Comparison of ENCODE assay signal across 17 cellular contexts in genomic region chr2:101722878-101723277, GRCh38. TPM values are rescaled to one million over a fixed set of nuclear protein-coding genes. Genes with fewer than 3 reads are reported as not detected.
DNase-seq lines count a peak whose midpoint lies in the region; ATAC-seq and TF ChIP-seq lines count a peak whose summit lies in the region.
"Had no signal": no experiment of that assay in that cellular context is flagged by ENCODE, and none has a peak within 500 bp of the region (broad histone marks: within the 10 kb centered on the region; RNA-seq: fewer than 3 reads in every experiment).

No MANE protein-coding gene starts in this region.

- peaks cover 98% of the 10 kb centered on the region for H3K4me1 Mint-ChIP-seq in activated naive CD4-positive, alpha-beta T cell treated with anti-CD3 and anti-CD28 coated beads for 36 hours (ENCODE audit: low read depth)
- peaks cover 66% of the 10 kb centered on the region for H3K4me1 Mint-ChIP-seq in endothelial cell (ENCODE audit: unreplicated experiment)

- peaks cover 27 to 32% of the 10 kb centered on the region in 2 donors for H3K4me1 ChIP-seq in thyroid gland

- H3K36me3 ChIP-seq in thyroid gland: no peaks in the 10 kb centered on the region

- peaks cover 22% of the 10 kb centered on the region for H3K36me3 Mint-ChIP-seq in activated naive CD4-positive, alpha-beta T cell treated with anti-CD3 and anti-CD28 coated beads for 36 hours (ENCODE audit: low read depth)
- H3K36me3 Mint-ChIP-seq in endothelial cell (ENCODE audit: low read depth, unreplicated experiment): peaks cover 10% of the 10 kb centered on the region

- peak overlapping the region; percentile 41 for H3K4me3 Mint-ChIP-seq in activated naive CD4-positive, alpha-beta T cell treated with anti-CD3 and anti-CD28 coated beads for 36 hours
- H3K4me3 Mint-ChIP-seq in endothelial cell (ENCODE audit: unreplicated experiment): peak overlapping the region; percentile 49

- 64 to 68% methylated on average over 4 of the region's 4 CpGs for WGBS in thyroid gland, 2 donors

- H3K9me3 Mint-ChIP-seq in activated naive CD4-positive, alpha-beta T cell treated with anti-CD3 and anti-CD28 coated beads for 36 hours: peaks cover 4% of the 10 kb centered on the region
- H3K9me3 Mint-ChIP-seq in endothelial cell (ENCODE audit: unreplicated experiment): no peaks in the 10 kb centered on the region

- H3K9me3 ChIP-seq in thyroid gland: no peaks in the 10 kb centered on the region

- peak overlapping the region in 2 of 3 donors; percentile 2 to 37 for H3K27ac ChIP-seq in thyroid gland

- H3K27me3 ChIP-seq in thyroid gland: no peaks in the 10 kb centered on the region

- ATAC-seq in GM18868 (IDR thresholded peaks at IDR 0.05; ENCODE audit: unreplicated experiment) (no peak), GM21367 (IDR thresholded peaks at IDR 0.05; ENCODE audit: unreplicated experiment) (no peak)
- ATAC-seq: Panc1 had no signal

- TF ChIP-seq CTCF in endothelial cell (IDR thresholded peaks at IDR 0.05; ENCODE audit: unreplicated experiment) (no peak), thyroid gland (IDR thresholded peaks at IDR 0.05) (no peak)

- intact Hi-C loops in activated naive CD4-positive, alpha-beta T cell treated with anti-CD3 and anti-CD28 coated beads for 36 hours (cut with micrococcal nuclease): no loop called here
- intact Hi-C loops in thyroid gland (cut with DNase I): no loop called here

- H3K27me3 Mint-ChIP-seq in activated naive CD4-positive, alpha-beta T cell treated with anti-CD3 and anti-CD28 coated beads for 36 hours (ENCODE audit: low read depth): no peaks in the 10 kb centered on the region
- H3K27me3 Mint-ChIP-seq in endothelial cell (ENCODE audit: unreplicated experiment): peaks cover 4% of the 10 kb centered on the region

- TF ChIP-seq POLR2A in Raji (IDR thresholded peaks at IDR 0.05; ENCODE audit: insufficient read depth, low read depth, low read length) (peak; percentile 56), thyroid gland (IDR thresholded peaks at IDR 0.05) (no peak)

- CTCF ChIA-PET in activated naive CD4-positive, alpha-beta T cell treated with anti-CD3 and anti-CD28 coated beads for 36 hours (lab: Charles Lee): interaction anchor here (0.8 to 2.4 kb wide), 2 partner anchors 13 to 23 kb away, joined by 3 to 6 read pairs; no protein-coding TSS in a partner anchor

- DNase-seq in activated naive CD4-positive, alpha-beta T cell treated with anti-CD3 and anti-CD28 coated beads for 36 hours: no peak
- DNase-seq in activated naive CD4-positive, alpha-beta T cell (lab: John Stamatoyannopoulos, UW): no peak
- DNase-seq in endothelial cell (ENCODE audit: low spot score): no peak
- DNase-seq in thyroid gland: no peak
- DNase-seq in NCI-H748 (lab: John Stamatoyannopoulos, UW; ENCODE audit: unreplicated experiment): no peak
- DNase-seq: ACHN, cortex of kidney, DMS 273 treated with DMSO at 0.1 percent for 48 hours, erythroblast, NCI-H187 treated with DMSO at 0.1 percent for 48 hours, NCI-H510A treated with DMSO at 0.1 percent for 48 hours, posterior cingulate gyrus, SW 1271 had no signal

- H3K4me3 ChIP-seq in thyroid gland (replicated peaks in 1 of 3): no peak overlapping the region

- H3K27ac Mint-ChIP-seq in activated naive CD4-positive, alpha-beta T cell treated with anti-CD3 and anti-CD28 coated beads for 36 hours: peak overlapping the region; percentile 73
- peak overlapping the region; percentile 71 for H3K27ac Mint-ChIP-seq in endothelial cell (ENCODE audit: unreplicated experiment)

RNA-seq across cellular contexts. Expression of gene MAP4K4, which starts 25.4 kb away (rescaled TPM):
- total RNA-seq in activated naive CD4-positive, alpha-beta T cell treated with anti-CD3 and anti-CD28 coated beads for 36 hours: 100 to 1,000 TPM; 126 to 131 TPM
- total RNA-seq in endothelial cell (ENCODE audit: unreplicated experiment) (427 TPM), thyroid gland (10 to 100 TPM; 33.8 to 47.3 (median 35.7) TPM)
